ENCODE assay signal across 21 cellular contexts in the genomic region with DNA sequence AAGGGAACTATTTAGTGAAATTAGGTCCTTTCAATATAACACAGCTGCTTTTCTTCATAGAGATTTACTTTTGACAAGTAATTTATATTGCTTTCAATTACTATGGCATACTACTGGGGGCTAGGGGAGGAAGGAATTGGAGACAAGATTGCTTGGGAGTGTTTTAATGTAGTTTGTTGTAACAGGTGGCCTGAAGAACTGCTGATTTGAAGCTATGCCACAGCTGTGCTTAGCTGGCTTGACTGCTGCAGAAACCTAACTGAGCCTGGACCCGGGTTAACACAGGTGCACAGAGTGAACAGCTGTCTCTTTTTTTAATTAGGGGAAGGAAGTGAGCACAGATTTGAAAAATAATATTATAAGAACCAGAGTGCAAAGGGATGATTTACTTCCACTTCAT.
DNase-seq lines count a peak whose midpoint lies in the region; ATAC-seq and TF ChIP-seq lines count a peak whose summit lies in the region.
"Had no signal": no experiment of that assay in that cellular context is flagged by ENCODE, and none has a peak within 500 bp of the region (broad histone marks: within the 10 kb centered on the region; RNA-seq: fewer than 3 reads in every experiment).

No MANE protein-coding gene starts in this region.

- no peak; the same call in 1 of the 2 replicates for ATAC-seq in WTC11
- no peak for ATAC-seq in GM18511 (IDR thresholded peaks at IDR 0.05; ENCODE audit: unreplicated experiment)
- ATAC-seq in HG02970 (IDR thresholded peaks at IDR 0.05; ENCODE audit: low FRiP score, unreplicated experiment): no peak
- ATAC-seq: activated CD4-positive, alpha-beta T cell treated with anti-CD3 and anti-CD28 coated beads for 36 hours; activated CD8-positive, alpha-beta memory T cell treated with anti-CD3 and anti-CD28 coated beads, Interleukin-2, amount 10 ng/mL, durations not matched to agents 7 days and 5 days; left cardiac atrium had no signal

- H3K36me3 ChIP-seq in HUES48 (ENCODE audit: control insufficient read depth, insufficient read depth, low read length): no peaks in the 10 kb centered on the region
- H3K36me3 ChIP-seq: cardiac muscle cell had no signal

- no peak overlapping the region for H3K4me3 Mint-ChIP-seq in WTC11
- no peak overlapping the region for H3K4me3 Mint-ChIP-seq in progenitor cell of endocrine pancreas (ENCODE audit: low read depth)
- H3K4me3 Mint-ChIP-seq: activated CD4-positive, alpha-beta T cell treated with anti-CD3 and anti-CD28 coated beads for 36 hours; activated CD8-positive, alpha-beta memory T cell treated with anti-CD3 and anti-CD28 coated beads, Interleukin-2, amount 10 ng/mL, durations not matched to agents 7 days and 5 days; B cell had no signal

- no peaks in the 10 kb centered on the region for H3K9me3 ChIP-seq in HUES48 (ENCODE audit: control insufficient read depth, insufficient read depth, low read length)
- H3K9me3 ChIP-seq: SK-N-SH had no signal

- H3K27me3 Mint-ChIP-seq in WTC11 (ENCODE audit: low read depth) (no peaks in the 10 kb centered on the region), progenitor cell of endocrine pancreas (no peaks in the 10 kb centered on the region)
- H3K27me3 Mint-ChIP-seq: activated CD8-positive, alpha-beta memory T cell treated with anti-CD3 and anti-CD28 coated beads, Interleukin-2, amount 10 ng/mL, durations not matched to agents 7 days and 5 days; B cell had no signal

- H3K27ac ChIP-seq in HUES48 (ENCODE audit: low read depth, low read length): peak overlapping the region; percentile 53
- H3K27ac ChIP-seq: cardiac muscle cell had no signal

- H3K4me3 ChIP-seq in HUES48 (ENCODE audit: low read depth, low read length): no peak overlapping the region
- H3K4me3 ChIP-seq: cardiac muscle cell had no signal

- H3K36me3 Mint-ChIP-seq in WTC11 (peaks cover 15% of the 10 kb centered on the region), progenitor cell of endocrine pancreas (ENCODE audit: insufficient read depth) (no peaks in the 10 kb centered on the region)
- H3K36me3 Mint-ChIP-seq: activated CD8-positive, alpha-beta memory T cell treated with anti-CD3 and anti-CD28 coated beads, Interleukin-2, amount 10 ng/mL, durations not matched to agents 7 days and 5 days had no signal

- peaks cover 9% of the 10 kb centered on the region; the same call in 1 of the 2 replicates for H3K4me1 ChIP-seq in HUES48 (ENCODE audit: control insufficient read depth, insufficient read depth, low read length)

- no peaks in the 10 kb centered on the region for H3K27me3 ChIP-seq in HUES48 (ENCODE audit: control insufficient read depth, insufficient read depth, low read length)
- H3K27me3 ChIP-seq: cardiac muscle cell had no signal

- POLR2A ChIA-PET in WTC11 (lab: Charles Lee): no interaction called here

- H3K9me3 Mint-ChIP-seq in WTC11 (peaks cover 35% of the 10 kb centered on the region), progenitor cell of endocrine pancreas (ENCODE audit: low read depth) (peaks cover 3% of the 10 kb centered on the region)

- DNase-seq in NCI-H2171 (lab: John Stamatoyannopoulos, UW) (peak; percentile 76), WTC11 (ENCODE audit: low spot score) (no peak), progenitor cell of endocrine pancreas (ENCODE audit: low spot score, unreplicated experiment) (no peak), hippocampal formation (lab: John Stamatoyannopoulos, UW) (no peak)
- DNase-seq: activated CD4-positive, alpha-beta T cell treated with anti-CD3 and anti-CD28 coated beads for 36 hours; activated CD8-positive, alpha-beta memory T cell treated with anti-CD3 and anti-CD28 coated beads, Interleukin-2, amount 10 ng/mL, durations not matched to agents 7 days and 5 days; activated gamma-delta T cell; foreskin melanocyte; GDM1; Karpas-422; left cardiac atrium; NCI-H1417 treated with DMSO at 0.1 percent for 48 hours; SK-N-SH; small intestine; stimulated activated CD4-positive, alpha-beta T cell treated with anti-CD3 and anti-CD28 coated beads, Interleukin-4, amount 100 ng/mL, for 4 hours; T1000 had no signal

- peak overlapping the region; percentile 32 for H3K27ac Mint-ChIP-seq in WTC11
- peak overlapping the region; percentile 87 for H3K27ac Mint-ChIP-seq in progenitor cell of endocrine pancreas
- H3K27ac Mint-ChIP-seq: activated CD4-positive, alpha-beta T cell treated with anti-CD3 and anti-CD28 coated beads for 36 hours; activated CD8-positive, alpha-beta memory T cell treated with anti-CD3 and anti-CD28 coated beads, Interleukin-2, amount 10 ng/mL, durations not matched to agents 7 days and 5 days; B cell had no signal

- no peak overlapping the region for H3K9ac ChIP-seq in HUES48 (ENCODE audit: low read depth, low read length)
- H3K9ac ChIP-seq: SK-N-SH had no signal

- CTCF ChIA-PET in WTC11 (lab: Charles Lee): interaction anchor here (0.5 to 1.4 kb wide), 2 partner anchors 25 to 238 kb away, joined by 3 to 6 read pairs; no protein-coding TSS in a partner anchor

- H3K4me1 Mint-ChIP-seq in WTC11 (peaks cover 23% of the 10 kb centered on the region), progenitor cell of endocrine pancreas (ENCODE audit: low read depth) (peaks cover 12% of the 10 kb centered on the region)
- H3K4me1 Mint-ChIP-seq: activated CD4-positive, alpha-beta T cell treated with anti-CD3 and anti-CD28 coated beads for 36 hours; activated CD8-positive, alpha-beta memory T cell treated with anti-CD3 and anti-CD28 coated beads, Interleukin-2, amount 10 ng/mL, durations not matched to agents 7 days and 5 days had no signal

- no peak for TF ChIP-seq CTCF in WTC11 (IDR thresholded peaks at IDR 0.05)
- TF ChIP-seq CTCF in progenitor cell of endocrine pancreas (IDR thresholded peaks at IDR 0.05; ENCODE audit: unreplicated experiment): no peak

TF ChIP-seq in WTC11, 78 proteins besides CTCF, POLR2A, EP300 and RAD21:
- TF ChIP-seq, protein P1, sequence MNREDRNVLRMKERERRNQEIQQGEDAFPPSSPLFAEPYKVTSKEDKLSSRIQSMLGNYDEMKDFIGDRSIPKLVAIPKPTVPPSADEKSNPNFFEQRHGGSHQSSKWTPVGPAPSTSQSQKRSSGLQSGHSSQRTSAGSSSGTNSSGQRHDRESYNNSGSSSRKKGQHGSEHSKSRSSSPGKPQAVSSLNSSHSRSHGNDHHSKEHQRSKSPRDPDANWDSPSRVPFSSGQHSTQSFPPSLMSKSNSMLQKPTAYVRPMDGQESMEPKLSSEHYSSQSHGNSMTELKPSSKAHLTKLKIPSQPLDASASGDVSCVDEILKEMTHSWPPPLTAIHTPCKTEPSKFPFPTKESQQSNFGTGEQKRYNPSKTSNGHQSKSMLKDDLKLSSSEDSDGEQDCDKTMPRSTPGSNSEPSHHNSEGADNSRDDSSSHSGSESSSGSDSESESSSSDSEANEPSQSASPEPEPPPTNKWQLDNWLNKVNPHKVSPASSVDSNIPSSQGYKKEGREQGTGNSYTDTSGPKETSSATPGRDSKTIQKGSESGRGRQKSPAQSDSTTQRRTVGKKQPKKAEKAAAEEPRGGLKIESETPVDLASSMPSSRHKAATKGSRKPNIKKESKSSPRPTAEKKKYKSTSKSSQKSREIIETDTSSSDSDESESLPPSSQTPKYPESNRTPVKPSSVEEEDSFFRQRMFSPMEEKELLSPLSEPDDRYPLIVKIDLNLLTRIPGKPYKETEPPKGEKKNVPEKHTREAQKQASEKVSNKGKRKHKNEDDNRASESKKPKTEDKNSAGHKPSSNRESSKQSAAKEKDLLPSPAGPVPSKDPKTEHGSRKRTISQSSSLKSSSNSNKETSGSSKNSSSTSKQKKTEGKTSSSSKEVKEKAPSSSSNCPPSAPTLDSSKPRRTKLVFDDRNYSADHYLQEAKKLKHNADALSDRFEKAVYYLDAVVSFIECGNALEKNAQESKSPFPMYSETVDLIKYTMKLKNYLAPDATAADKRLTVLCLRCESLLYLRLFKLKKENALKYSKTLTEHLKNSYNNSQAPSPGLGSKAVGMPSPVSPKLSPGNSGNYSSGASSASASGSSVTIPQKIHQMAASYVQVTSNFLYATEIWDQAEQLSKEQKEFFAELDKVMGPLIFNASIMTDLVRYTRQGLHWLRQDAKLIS (CRISPR knock-in tag; IDR thresholded peaks at IDR 0.05; ENCODE audit: borderline replicate concordance): no peak
TF ChIP-seq in WTC11: peak in this region for 0.
